ENCODE assay signal across 8 cellular contexts in the genomic region with DNA sequence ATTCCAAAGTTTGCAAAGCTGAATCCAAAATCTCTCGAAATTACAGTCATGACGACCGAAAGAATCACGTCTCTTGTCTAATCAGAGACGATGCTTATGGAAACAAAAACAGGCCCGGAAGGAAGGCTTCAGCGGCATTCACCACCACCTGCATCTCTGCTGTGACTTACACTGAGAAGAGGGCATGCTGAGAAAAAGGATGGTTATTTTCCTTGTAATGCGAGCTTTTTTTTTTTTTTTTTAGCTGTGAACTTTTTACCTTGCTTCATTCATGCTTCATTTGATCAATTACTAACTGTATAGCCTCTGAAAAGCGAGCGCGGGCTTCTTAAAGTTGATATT.
DNase-seq lines count a peak whose midpoint lies in the region; ATAC-seq, FAIRE-seq and TF ChIP-seq lines count a peak whose summit lies in the region.

No MANE protein-coding gene starts in this region.

- H3K9me3 Mint-ChIP-seq in activated T-helper 17 cell treated with anti-CD3 and anti-CD28 coated beads, Interleukin-2, amount 50 U/mL, for 72 hours, result no peaks in the 10 kb centered on the region
- H3K9me3 Mint-ChIP-seq in type B pancreatic cell, result no peaks in the 10 kb centered on the region

- TF ChIP-seq CTCF in cardiac muscle cell (IDR thresholded peaks at IDR 0.05; ENCODE audit: low read depth, low read length), result no peak
- TF ChIP-seq CTCF in kidney (IDR thresholded peaks at IDR 0.05; ENCODE audit: borderline replicate concordance, extremely low read depth, insufficient read depth), result no peak
- no peak for TF ChIP-seq CTCF in type B pancreatic cell (conservative IDR thresholded peaks at IDR 0.05)

- H3K4me1 Mint-ChIP-seq in activated T-helper 17 cell treated with anti-CD3 and anti-CD28 coated beads, Interleukin-2, amount 50 U/mL, for 72 hours, result peaks cover 4% of the 10 kb centered on the region
- peaks cover 46% of the 10 kb centered on the region for H3K4me1 Mint-ChIP-seq in type B pancreatic cell (ENCODE audit: unreplicated experiment)

- no peaks in the 10 kb centered on the region for H3K9me3 ChIP-seq in cardiac muscle cell (ENCODE audit: low read depth)
- no peaks in the 10 kb centered on the region for H3K9me3 ChIP-seq in kidney (ENCODE audit: control insufficient read depth in 1 of 2, low read length in 2 of 2)

- no peak overlapping the region for H3K27ac Mint-ChIP-seq in activated T-helper 17 cell treated with anti-CD3 and anti-CD28 coated beads, Interleukin-2, amount 50 U/mL, for 72 hours
- H3K27ac Mint-ChIP-seq in type B pancreatic cell, result peak overlapping the region; percentile 89

- H3K4me3 Mint-ChIP-seq in activated T-helper 17 cell treated with anti-CD3 and anti-CD28 coated beads, Interleukin-2, amount 50 U/mL, for 72 hours, result peak overlapping the region; percentile 62
- peak overlapping the region; percentile 88 for H3K4me3 Mint-ChIP-seq in type B pancreatic cell

- DNase-seq in cardiac muscle cell (ENCODE audit: low read depth in 1 of 2, low spot score in 1 of 2) (no peak), Right ventricle myocardium superior (no peak), kidney (no peak), type B pancreatic cell (ENCODE audit: extremely low spot score, unreplicated experiment) (no peak), activated gamma-delta T cell (lab: John Stamatoyannopoulos, UW) (no peak)

- ATAC-seq in Right ventricle myocardium superior (ENCODE audit: poor library complexity) (no peak), GM21515 (IDR thresholded peaks at IDR 0.05; ENCODE audit: unreplicated experiment) (no peak), HG03469 (IDR thresholded peaks at IDR 0.05; ENCODE audit: unreplicated experiment) (no peak)
- no peak for ATAC-seq in activated T-helper 17 cell treated with anti-CD3 and anti-CD28 coated beads, Interleukin-2, amount 50 U/mL, for 72 hours (replicated peaks)

- H3K27me3 Mint-ChIP-seq in activated T-helper 17 cell treated with anti-CD3 and anti-CD28 coated beads, Interleukin-2, amount 50 U/mL, for 72 hours, result peaks cover 64% of the 10 kb centered on the region
- no peaks in the 10 kb centered on the region for H3K27me3 Mint-ChIP-seq in type B pancreatic cell

- H3K4me3 ChIP-seq in cardiac muscle cell (peak overlapping the region; percentile 87), kidney (ENCODE audit: low read length in 2 of 2) (peak overlapping the region; percentile 64)

- peaks cover 9% of the 10 kb centered on the region for H3K27me3 ChIP-seq in cardiac muscle cell

- intact Hi-C loops in Right ventricle myocardium superior (cut with DNase I) (no loop called here), kidney (cut with DNase I) (no loop called here)

- H3K9ac ChIP-seq in kidney (ENCODE audit: low read length in 2 of 2), result peak overlapping the region; percentile 16 to 20

- H3K36me3 Mint-ChIP-seq in activated T-helper 17 cell treated with anti-CD3 and anti-CD28 coated beads, Interleukin-2, amount 50 U/mL, for 72 hours (ENCODE audit: low read depth), result no peaks in the 10 kb centered on the region
- H3K36me3 Mint-ChIP-seq in type B pancreatic cell, result peaks cover 3% of the 10 kb centered on the region

- H3K4me1 ChIP-seq in cardiac muscle cell (ENCODE audit: low read depth) (peaks cover 37% of the 10 kb centered on the region), kidney (ENCODE audit: control insufficient read depth in 1 of 2, insufficient read depth in 1 of 2, low read depth in 1 of 2, low read length in 2 of 2) (peaks cover 11 to 24% of the 10 kb centered on the region in 2 donors)

- H3K27ac ChIP-seq in cardiac muscle cell, result peak overlapping the region; percentile 89
- H3K27ac ChIP-seq in kidney (ENCODE audit: low read depth in 2 of 2, low read length in 2 of 2), result peak overlapping the region in 1 of 2 donors; percentile 67

- no peak for FAIRE-seq in kidney (lab: Jason Lieb, UNC)

- H3K36me3 ChIP-seq in cardiac muscle cell, result no peaks in the 10 kb centered on the region
- H3K36me3 ChIP-seq in kidney (ENCODE audit: control insufficient read depth in 1 of 2, insufficient read depth in 2 of 2, low read length in 2 of 2), result no peaks in the 10 kb centered on the region
